In genomic region chrX:136369377-136369776, GRCh38 we compare ENCODE assay signal across 26 cellular contexts.
"Had no signal": no experiment of that assay in that cellular context is flagged by ENCODE, and none has a peak within 500 bp of the region (broad histone marks: within the 10 kb centered on the region; RNA-seq: fewer than 3 reads in every experiment).

No MANE protein-coding gene starts in this region.

- H3K27me3 ChIP-seq: neural progenitor cell, right atrium auricular region, thyroid gland had no signal

- ATAC-seq: esophagus mucosa; gastrocnemius medialis; left lobe of liver; mucosa of descending colon; sciatic nerve; stimulated activated effector memory CD8-positive, alpha-beta T cell treated with anti-CD3 and anti-CD28 coated beads, Interleukin-12 subunit alpha, Interleukin-12 subunit beta, amount 100 ng/mL, for 72 hours had no signal

- H3K4me1 Mint-ChIP-seq: endodermal cell; mesothelial cell of epicardium; naive B cell; nephron; neural progenitor cell; stimulated activated effector memory CD8-positive, alpha-beta T cell treated with anti-CD3 and anti-CD28 coated beads, Interleukin-12 subunit alpha, Interleukin-12 subunit beta, amount 100 ng/mL, for 72 hours had no signal

- H3K4me3 ChIP-seq: dorsolateral prefrontal cortex, gastrocnemius medialis, mucosa of descending colon, neural progenitor cell, prostate gland, right atrium auricular region, stomach, thyroid gland had no signal

- H3K36me3 ChIP-seq: gastrocnemius medialis, neural progenitor cell, prostate gland, right atrium auricular region, stomach, thyroid gland had no signal

- H3K9me3 Mint-ChIP-seq: naive B cell; neural progenitor cell; stimulated activated effector memory CD8-positive, alpha-beta T cell treated with anti-CD3 and anti-CD28 coated beads, Interleukin-12 subunit alpha, Interleukin-12 subunit beta, amount 100 ng/mL, for 72 hours had no signal

- H3K4me3 Mint-ChIP-seq: endodermal cell; mesothelial cell of epicardium; naive B cell; nephron; neural progenitor cell; stimulated activated effector memory CD8-positive, alpha-beta T cell treated with anti-CD3 and anti-CD28 coated beads, Interleukin-12 subunit alpha, Interleukin-12 subunit beta, amount 100 ng/mL, for 72 hours had no signal

- H3K27ac Mint-ChIP-seq: endodermal cell; mesothelial cell of epicardium; nephron; neural progenitor cell; stimulated activated effector memory CD8-positive, alpha-beta T cell treated with anti-CD3 and anti-CD28 coated beads, Interleukin-12 subunit alpha, Interleukin-12 subunit beta, amount 100 ng/mL, for 72 hours had no signal

- H3K9me3 ChIP-seq: gastrocnemius medialis, mucosa of descending colon, prostate gland, right atrium auricular region, stomach, thyroid gland had no signal

- H3K36me3 Mint-ChIP-seq: mesothelial cell of epicardium; naive B cell; neural progenitor cell; stimulated activated effector memory CD8-positive, alpha-beta T cell treated with anti-CD3 and anti-CD28 coated beads, Interleukin-12 subunit alpha, Interleukin-12 subunit beta, amount 100 ng/mL, for 72 hours had no signal

- H2AFZ ChIP-seq: neural progenitor cell had no signal

- H3K9ac ChIP-seq: neural progenitor cell had no signal

- H3K4me1 ChIP-seq: gastrocnemius medialis, neural progenitor cell, prostate gland, right atrium auricular region, stomach, thyroid gland had no signal

- H3K27ac ChIP-seq: dorsolateral prefrontal cortex, epithelial cell of prostate, gastrocnemius medialis, neural progenitor cell, prostate gland, right atrium auricular region, stomach, thyroid gland had no signal

- DNase-seq: dorsolateral prefrontal cortex; effector CD4-positive, alpha-beta T cell; endodermal cell; foreskin fibroblast; gastrocnemius medialis; head of caudate nucleus; kidney; mesenchymal stem cell; mucosa of descending colon; naive B cell; stimulated activated CD4-positive, alpha-beta T cell treated with anti-CD3 and anti-CD28 coated beads, Interleukin-2, amount 100 ng/mL, for 24 hours; stimulated activated CD4-positive, alpha-beta T cell treated with anti-CD3 and anti-CD28 coated beads, Interleukin-4, amount 100 ng/mL, for 24 hours; stimulated activated naive CD4-positive, alpha-beta T cell treated with Interleukin-2 at 50 U/mL for 16 hours; stomach; thyroid gland; trophoblast cell had no signal

- FAIRE-seq: kidney had no signal

- H3K4me2 ChIP-seq: neural progenitor cell had no signal
